21 cellular contexts compared by ENCODE assay signal in the genomic region with DNA sequence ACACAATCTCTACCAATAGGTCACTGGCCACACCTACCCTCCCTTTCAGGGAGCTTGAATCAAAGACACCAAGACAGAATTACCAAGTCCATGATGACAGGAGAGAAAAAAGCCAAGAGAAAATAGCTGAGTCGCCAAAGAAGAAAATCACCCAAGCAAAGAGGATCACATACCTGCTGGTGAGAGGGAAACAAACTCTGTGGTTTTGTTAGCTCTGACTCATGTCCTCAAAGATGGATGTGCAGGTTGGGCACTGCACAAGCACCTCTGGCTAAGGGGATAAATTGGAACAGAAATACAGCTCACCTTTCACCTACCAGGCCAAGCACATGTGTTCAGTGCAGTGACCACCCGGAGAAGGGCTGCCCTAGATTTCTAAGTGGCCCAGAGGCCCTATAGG.
DNase-seq lines count a peak whose midpoint lies in the region; ATAC-seq, FAIRE-seq and TF ChIP-seq lines count a peak whose summit lies in the region.
"Had no signal": no experiment of that assay in that cellular context is flagged by ENCODE, and none has a peak within 500 bp of the region (broad histone marks: within the 10 kb centered on the region; RNA-seq: fewer than 3 reads in every experiment).

No MANE protein-coding gene starts in this region.

- H4K20me1 ChIP-seq in keratinocyte (ENCODE audit: control insufficient read depth, extremely low read depth, insufficient read depth, low read length) = no peaks in the 10 kb centered on the region

- H3K4me2 ChIP-seq in keratinocyte (ENCODE audit: control insufficient read depth, extremely low read depth, insufficient read depth, low read depth, low read length) = peak overlapping the region; percentile 11

- intact Hi-C loops in colonic mucosa (cut with DNase I) = no loop called here

- FAIRE-seq in keratinocyte (lab: Jason Lieb, UNC) = peak; percentile 97
- FAIRE-seq: GM12891, kidney, TTC549 had no signal

- H3K79me2 ChIP-seq in keratinocyte (ENCODE audit: control insufficient read depth, insufficient read depth, low read length) = no peaks in the 10 kb centered on the region

- DNase-seq in GM12864 (ENCODE audit: low read depth) (peak; percentile 3), RWPE1 (ENCODE audit: low spot score) (peak; percentile 40), keratinocyte (ENCODE audit: low read depth, low spot score) (no peak), DMS114 treated with DMSO at 0.1 percent for 48 hours (lab: John Stamatoyannopoulos, UW; ENCODE audit: unreplicated experiment) (no peak), colonic mucosa (no peak), NCI-H82 treated with DMSO at 0.1 percent for 48 hours (lab: John Stamatoyannopoulos, UW; ENCODE audit: unreplicated experiment) (no peak)
- DNase-seq: activated CD4-positive, alpha-beta T cell treated with anti-CD3 and anti-CD28 coated beads, Interleukin-2, amount 10 ng/mL, durations not matched to agents 7 days and 5 days; activated naive CD4-positive, alpha-beta T cell treated with anti-CD3 and anti-CD28 coated beads, Interleukin-2, amount 50 U/mL, for 16 hours; CD8-positive, alpha-beta memory T cell; dermis blood vessel endothelial cell; esophagus squamous epithelium; heart left ventricle; kidney; NCI-H146; OCI-M1; stimulated activated CD4-positive, alpha-beta T cell treated with anti-CD3 and anti-CD28 coated beads, Interleukin-15, amount 100 ng/mL, for 24 hours; stimulated activated naive CD8-positive, alpha-beta T cell treated with anti-CD3 and anti-CD28 coated beads, Interleukin-15, Interleukin-2, amounts not matched to agents 100 U/mL and 50 U/mL, for 24 hours had no signal

- H3K27ac ChIP-seq in RWPE1 (no peak overlapping the region), keratinocyte (ENCODE audit: control insufficient read depth, insufficient read depth, low read length) (peak overlapping the region; percentile 19), colonic mucosa (no peak overlapping the region)
- H3K27ac ChIP-seq: esophagus squamous epithelium, heart left ventricle had no signal

- POLR2A ChIA-PET in RWPE1 (lab: Yijun Ruan, JAX; ENCODE audit: low non-redundant PET) = no interaction called here

- no peaks in the 10 kb centered on the region for H3K36me3 ChIP-seq in keratinocyte (ENCODE audit: control insufficient read depth in 2 of 2, extremely low read depth in 1 of 2, insufficient read depth in 2 of 2, low read length in 2 of 2)
- no peaks in the 10 kb centered on the region for H3K36me3 ChIP-seq in colonic mucosa
- H3K36me3 ChIP-seq: esophagus squamous epithelium, heart left ventricle had no signal

- no peak overlapping the region for H3K4me3 ChIP-seq in GM12864 (ENCODE audit: low read depth, low read length)
- no peak overlapping the region for H3K4me3 ChIP-seq in keratinocyte (ENCODE audit: control insufficient read depth in 2 of 3, extremely low read depth in 1 of 3, insufficient read depth in 2 of 3, low read depth in 1 of 3, low read length in 3 of 3)
- H3K4me3 ChIP-seq in colonic mucosa = no peak overlapping the region
- H3K4me3 ChIP-seq: esophagus squamous epithelium, heart left ventricle had no signal

- H3K9me3 ChIP-seq in keratinocyte (ENCODE audit: control insufficient read depth, low read depth, low read length) = no peaks in the 10 kb centered on the region
- H3K9me3 ChIP-seq in colonic mucosa = no peaks in the 10 kb centered on the region
- H3K9me3 ChIP-seq: esophagus squamous epithelium, heart left ventricle had no signal

- H3K9ac ChIP-seq in keratinocyte (ENCODE audit: control insufficient read depth, extremely low read depth, insufficient read depth, low read length) (no peak overlapping the region), colonic mucosa (ENCODE audit: low read depth in 2 of 2, low read length in 2 of 2) (no peak overlapping the region)

- no peaks in the 10 kb centered on the region for H3K9me1 ChIP-seq in keratinocyte (ENCODE audit: control insufficient read depth, extremely low read depth, insufficient read depth, low read length)

- CTCF ChIA-PET in RWPE1 (lab: Yijun Ruan, JAX) = interaction anchor here (0.6 kb wide), 1 partner anchor 219 kb away, joined by 6 read pairs; no protein-coding TSS in a partner anchor

- H3K4me1 ChIP-seq in keratinocyte (ENCODE audit: control insufficient read depth, extremely low read depth, insufficient read depth, low read length) (peaks cover 17% of the 10 kb centered on the region), colonic mucosa (no peaks in the 10 kb centered on the region)
- H3K4me1 ChIP-seq: esophagus squamous epithelium, heart left ventricle had no signal

- dilution Hi-C loops in keratinocyte (cut with MboI; ENCODE audit: extremely low pct_ligation_motif_present, low sequenced_read_pairs) = no loop called here

- H3K27me3 ChIP-seq in keratinocyte (ENCODE audit: control insufficient read depth, extremely low read depth, insufficient read depth, low read length) = no peaks in the 10 kb centered on the region
- no peaks in the 10 kb centered on the region for H3K27me3 ChIP-seq in colonic mucosa
- H3K27me3 ChIP-seq: esophagus squamous epithelium, heart left ventricle had no signal

- no peak overlapping the region for H2AFZ ChIP-seq in keratinocyte (ENCODE audit: control insufficient read depth, low read length)

- TF ChIP-seq CTCF in GM12864 (IDR thresholded peaks at IDR 0.05; ENCODE audit: low read depth, low read length, missing control alignments) (no peak), RWPE1 (conservative IDR thresholded peaks at IDR 0.05; ENCODE audit: low read depth) (no peak), keratinocyte (optimal IDR thresholded peaks at IDR 0.05 in 1 of 3, IDR thresholded peaks at IDR 0.05 in 1 of 3, conservative IDR thresholded peaks at IDR 0.05 in 1 of 3; ENCODE audit: extremely low read depth in 1 of 3, insufficient read depth in 2 of 3, low read length in 3 of 3) (no peak), colonic mucosa (IDR thresholded peaks at IDR 0.05) (no peak)

- ATAC-seq in HG02884 (IDR thresholded peaks at IDR 0.05; ENCODE audit: unreplicated experiment) = peak; percentile 49
- ATAC-seq in HG03139 (IDR thresholded peaks at IDR 0.05; ENCODE audit: unreplicated experiment) = no peak
- ATAC-seq: heart left ventricle; stimulated activated naive CD8-positive, alpha-beta T cell treated with anti-CD3 and anti-CD28 coated beads, Interleukin-15, Interleukin-2, amounts not matched to agents 100 U/mL and 50 U/mL, for 24 hours had no signal

Comparison
In these comparisons a context has a peak if more than half of its experiments do, and no peak if none do; other contexts are left out.
1. DNase-seq: peak in GM12864 (single experiment) and RWPE1 (single experiment); none in keratinocyte (single experiment), DMS114 treated with DMSO at 0.1 percent for 48 hours (single experiment), colonic mucosa (single experiment) and NCI-H82 treated with DMSO at 0.1 percent for 48 hours (single experiment).